ENCODE assay signal across 1 cellular context in genomic region chr7:128843938-128844621, GRCh38.
TF ChIP-seq lines count a peak whose summit lies in the region.

No MANE protein-coding gene starts in this region.

TF ChIP-seq in K562, 482 proteins besides CTCF, POLR2A, EP300 and RAD21:
- TF ChIP-seq ATF3 (IDR thresholded peaks at IDR 0.05): 0 out of 2 replicates have a peak, but pooled peaks have one; percentile 8
- TF ChIP-seq ATF3 (CRISPR knock-in tag; conservative IDR thresholded peaks at IDR 0.05): no peak
- TF ChIP-seq SMAD1 (IDR thresholded peaks at IDR 0.05; ENCODE audit: low read depth, low read length, partially characterized antibody): no peak
- no peak for TF ChIP-seq LCOR (CRISPR knock-in tag; IDR thresholded peaks at IDR 0.05)
- TF ChIP-seq ZEB2 (IDR thresholded peaks at IDR 0.05): no peak
